21 cellular contexts compared by ENCODE assay signal in the genomic region with DNA sequence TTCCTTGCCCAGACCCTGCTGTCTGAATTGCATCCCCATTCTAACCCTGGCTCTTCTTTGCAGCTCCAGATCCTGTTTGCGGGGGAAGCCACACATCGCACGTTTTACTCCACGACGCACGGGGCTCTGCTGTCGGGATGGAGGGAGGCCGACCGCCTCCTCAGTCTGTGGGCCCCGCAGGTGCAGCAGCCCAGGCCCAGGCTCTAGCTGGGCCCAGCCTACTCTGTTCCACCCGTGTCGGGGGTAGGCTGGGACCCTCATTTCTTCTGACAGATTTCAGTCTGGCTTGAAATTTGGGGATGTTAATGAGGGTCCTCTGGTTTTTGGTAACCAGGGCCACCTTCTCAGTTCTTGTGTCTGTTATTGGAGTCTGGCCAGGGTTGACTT. TPM values are rescaled to one million over a fixed set of nuclear protein-coding genes. Genes with fewer than 3 reads are reported as not detected.
DNase-seq lines count a peak whose midpoint lies in the region; ATAC-seq and TF ChIP-seq lines count a peak whose summit lies in the region.
"Had no signal": no experiment of that assay in that cellular context is flagged by ENCODE, and none has a peak within 500 bp of the region (broad histone marks: within the 10 kb centered on the region; RNA-seq: fewer than 3 reads in every experiment).

No MANE protein-coding gene starts in this region.

- H3K79me2 ChIP-seq in MM.1S (ENCODE audit: low read length): peaks cover 34% of the 10 kb centered on the region

- H3K4me1 ChIP-seq in MM.1S (ENCODE audit: low read length) (peaks cover 24% of the 10 kb centered on the region), testis (peaks cover 20% of the 10 kb centered on the region)

- H3K9ac ChIP-seq in MM.1S (ENCODE audit: low read length): no peak overlapping the region
- H3K9ac ChIP-seq: GM23248 had no signal

- peaks cover 57% of the 10 kb centered on the region for H3K4me1 Mint-ChIP-seq in activated CD8-positive, alpha-beta memory T cell treated with anti-CD3 and anti-CD28 coated beads, Interleukin-2, amount 10 ng/mL, durations not matched to agents 7 days and 5 days
- peaks cover 50% of the 10 kb centered on the region for H3K4me1 Mint-ChIP-seq in central memory CD8-positive, alpha-beta T cell

- WGBS in testis, 2 donors: 86% methylated on average over 12 of the region's 12 CpGs; no CpG with 5 or more reads in 1 of the 2 donors

- H2AFZ ChIP-seq in MM.1S (ENCODE audit: low read length): no peak overlapping the region
- H2AFZ ChIP-seq: GM23248 had no signal

- CTCF ChIA-PET in activated CD8-positive, alpha-beta memory T cell treated with anti-CD3 and anti-CD28 coated beads, Interleukin-2, amount 10 ng/mL, durations not matched to agents 7 days and 5 days (lab: Charles Lee): interaction anchor here (0.8 to 6.0 kb wide), 3 partner anchors 35 to 83 kb away, joined by 3 to 30 read pairs (median 4); no protein-coding TSS in a partner anchor

- no peak for ATAC-seq in activated CD8-positive, alpha-beta memory T cell treated with anti-CD3 and anti-CD28 coated beads, Interleukin-2, amount 10 ng/mL, durations not matched to agents 7 days and 5 days
- no peak for ATAC-seq in central memory CD8-positive, alpha-beta T cell (replicated peaks; ENCODE audit: extremely low read depth, poor library complexity, severe bottlenecking)
- ATAC-seq in sciatic nerve: no peak
- ATAC-seq in HG02588 (IDR thresholded peaks at IDR 0.05; ENCODE audit: unreplicated experiment): no peak
- no peak for ATAC-seq in HG03097 (IDR thresholded peaks at IDR 0.05; ENCODE audit: low FRiP score, unreplicated experiment)
- ATAC-seq: right cardiac atrium, Right ventricle myocardium inferior had no signal

- H3K36me3 ChIP-seq in MM.1S (replicated peaks; ENCODE audit: insufficient read depth, low read length) (no peaks in the 10 kb centered on the region), testis (ENCODE audit: low read depth, missing control alignments) (no peaks in the 10 kb centered on the region)

- peak overlapping the region; percentile 14 for H3K4me3 Mint-ChIP-seq in activated CD8-positive, alpha-beta memory T cell treated with anti-CD3 and anti-CD28 coated beads, Interleukin-2, amount 10 ng/mL, durations not matched to agents 7 days and 5 days
- peak overlapping the region; percentile 53 for H3K4me3 Mint-ChIP-seq in central memory CD8-positive, alpha-beta T cell

- 0 out of 2 replicates have a peak overlapping the region, but pooled peaks have one; percentile 92 for H3K4me2 ChIP-seq in MM.1S (ENCODE audit: low read depth, low read length)

- H3K9me3 ChIP-seq in MM.1S (replicated peaks; ENCODE audit: insufficient read depth, low read length) (no peaks in the 10 kb centered on the region), testis (no peaks in the 10 kb centered on the region)
- H3K9me3 ChIP-seq: left ventricle myocardium inferior had no signal

- peak overlapping the region; percentile 93 for H3K27ac Mint-ChIP-seq in activated CD8-positive, alpha-beta memory T cell treated with anti-CD3 and anti-CD28 coated beads, Interleukin-2, amount 10 ng/mL, durations not matched to agents 7 days and 5 days
- peak overlapping the region; percentile 96 for H3K27ac Mint-ChIP-seq in central memory CD8-positive, alpha-beta T cell (ENCODE audit: low read depth)

- TF ChIP-seq POLR2A in testis (IDR thresholded peaks at IDR 0.05): no peak

- H3F3A ChIP-seq in MM.1S (ENCODE audit: insufficient read depth, low read length): peaks cover 29% of the 10 kb centered on the region

- DNase-seq in activated CD8-positive, alpha-beta memory T cell treated with anti-CD3 and anti-CD28 coated beads, Interleukin-2, amount 10 ng/mL, durations not matched to agents 7 days and 5 days: no peak
- no peak for DNase-seq in activated CD8-positive, alpha-beta memory T cell treated with anti-CD3 and anti-CD28 coated beads, Interleukin-2, amount 50 U/mL, for 4 hours
- DNase-seq in MM.1S (no peak), sciatic nerve (ENCODE audit: low spot score) (peak; percentile 44), testis (no peak)
- DNase-seq in central memory CD8-positive, alpha-beta T cell (ENCODE audit: low spot score in 2 of 2): no peak
- DNase-seq: GM23248; hypothalamus; left ventricle myocardium inferior; NCI-H2171; NK-92 treated with Interleukin-12 subunit alpha and Interleukin-12 subunit beta, amount 100 ng/mL, for 24 hours; stimulated activated CD4-positive, alpha-beta T cell treated with anti-CD3 and anti-CD28 coated beads, Interleukin-2, amount 100 ng/mL, for 48 hours; T1000 had no signal

- H3K27ac ChIP-seq in MM.1S (ENCODE audit: low read length) (peak overlapping the region; percentile 88; the same call in 1 of the 2 replicates), testis (no peak overlapping the region)
- H3K27ac ChIP-seq: GM23248 had no signal

- TF ChIP-seq CTCF in MM.1S (IDR thresholded peaks at IDR 0.05; ENCODE audit: low read length) (no peak), testis (IDR thresholded peaks at IDR 0.05) (no peak)

- H3K9me2 ChIP-seq in MM.1S (replicated peaks; ENCODE audit: insufficient read depth, low read length): no peaks in the 10 kb centered on the region

- intact Hi-C loops in sciatic nerve (cut with DNase I) (no loop called here), testis (cut with DNase I; ENCODE audit: low total_unique reads) (no loop called here)

- H3K9me3 Mint-ChIP-seq in activated CD8-positive, alpha-beta memory T cell treated with anti-CD3 and anti-CD28 coated beads, Interleukin-2, amount 10 ng/mL, durations not matched to agents 7 days and 5 days (ENCODE audit: low read depth): no peaks in the 10 kb centered on the region
- no peaks in the 10 kb centered on the region for H3K9me3 Mint-ChIP-seq in central memory CD8-positive, alpha-beta T cell
- H3K9me3 Mint-ChIP-seq: neural crest cell had no signal

- H3K27me3 ChIP-seq in MM.1S (replicated peaks; ENCODE audit: insufficient read depth, low read length) (no peaks in the 10 kb centered on the region), testis (no peaks in the 10 kb centered on the region)

- no peaks in the 10 kb centered on the region for H3K27me3 Mint-ChIP-seq in activated CD8-positive, alpha-beta memory T cell treated with anti-CD3 and anti-CD28 coated beads, Interleukin-2, amount 10 ng/mL, durations not matched to agents 7 days and 5 days
- no peaks in the 10 kb centered on the region for H3K27me3 Mint-ChIP-seq in central memory CD8-positive, alpha-beta T cell

- peaks cover 4% of the 10 kb centered on the region for H3K36me3 Mint-ChIP-seq in activated CD8-positive, alpha-beta memory T cell treated with anti-CD3 and anti-CD28 coated beads, Interleukin-2, amount 10 ng/mL, durations not matched to agents 7 days and 5 days
- H3K36me3 Mint-ChIP-seq in central memory CD8-positive, alpha-beta T cell (ENCODE audit: insufficient read depth): peaks cover 21% of the 10 kb centered on the region

- no peaks in the 10 kb centered on the region for H4K20me1 ChIP-seq in MM.1S (ENCODE audit: insufficient read depth, low read length)

- no peak overlapping the region for H3K4me3 ChIP-seq in MM.1S (ENCODE audit: low read length)
- no peak overlapping the region for H3K4me3 ChIP-seq in testis
- H3K4me3 ChIP-seq: GM23248, left ventricle myocardium inferior had no signal

RNA-seq across cellular contexts. Expression of a gene that starts 2.7 kb away (rescaled TPM):
- 10 to 100 TPM; 56.0 to 64.9 TPM for total RNA-seq in activated CD8-positive, alpha-beta memory T cell treated with anti-CD3 and anti-CD28 coated beads, Interleukin-2, amount 10 ng/mL, durations not matched to agents 7 days and 5 days
- total RNA-seq in sciatic nerve: 44.0 TPM
- total RNA-seq in testis: 10 to 100 TPM; 72.9 to 84.8 TPM
- polyA plus RNA-seq in testis (ENCODE audit: insufficient read depth, low read depth, low replicate concordance): 76.1 TPM

RNA-seq across cellular contexts. Expression of a gene that starts 12.2 kb away (rescaled TPM):
- total RNA-seq in activated CD8-positive, alpha-beta memory T cell treated with anti-CD3 and anti-CD28 coated beads, Interleukin-2, amount 10 ng/mL, durations not matched to agents 7 days and 5 days: 1 to 10 TPM; 5.6 to 6.0 TPM
- total RNA-seq in sciatic nerve (9.6 TPM), testis (10 to 100 TPM; 24.8 to 49.5 TPM)
- 91.5 TPM for polyA plus RNA-seq in testis (ENCODE audit: insufficient read depth, low read depth, low replicate concordance)

RNA-seq across cellular contexts. Expression of a gene that starts 18.1 kb away (rescaled TPM):
- total RNA-seq in activated CD8-positive, alpha-beta memory T cell treated with anti-CD3 and anti-CD28 coated beads, Interleukin-2, amount 10 ng/mL, durations not matched to agents 7 days and 5 days: 10 to 100 TPM; 34.0 to 50.2 TPM
- 64.1 TPM for total RNA-seq in sciatic nerve
- total RNA-seq in testis: 100 to 1,000 TPM; 104 to 118 TPM
- polyA plus RNA-seq in testis (ENCODE audit: insufficient read depth, low read depth, low replicate concordance): 118 TPM

RNA-seq across cellular contexts. Expression of a gene that starts 33.2 kb away (rescaled TPM):
- not detected for total RNA-seq in activated CD8-positive, alpha-beta memory T cell treated with anti-CD3 and anti-CD28 coated beads, Interleukin-2, amount 10 ng/mL, durations not matched to agents 7 days and 5 days
- total RNA-seq in sciatic nerve (0.13 TPM), testis (1 to 10 TPM; 1.7 to 1.8 TPM)
- polyA plus RNA-seq in testis (ENCODE audit: insufficient read depth, low read depth, low replicate concordance): 2.7 TPM
- total RNA-seq: activated CD8-positive, alpha-beta memory T cell treated with anti-CD3 and anti-CD28 coated beads for 36 hours; aorta; dermis microvascular lymphatic vessel endothelial cell; left ventricle myocardium inferior; right cardiac atrium; Right ventricle myocardium inferior had no signal

RNA-seq across cellular contexts. Expression of a gene that starts 33.4 kb away (rescaled TPM):
- 10 to 100 TPM in 1 of 2 experiments, 1 to 10 TPM in 1; 9.1 to 13.1 TPM for total RNA-seq in activated CD8-positive, alpha-beta memory T cell treated with anti-CD3 and anti-CD28 coated beads, Interleukin-2, amount 10 ng/mL, durations not matched to agents 7 days and 5 days
- total RNA-seq in sciatic nerve (35.2 TPM), testis (10 to 100 TPM in 1 of 2 donors, 1 to 10 TPM in 1; 9.5 to 12.8 TPM)
- 13.6 TPM for polyA plus RNA-seq in testis (ENCODE audit: insufficient read depth, low read depth, low replicate concordance)
